16 cellular contexts compared by ENCODE assay signal in the genomic region with DNA sequence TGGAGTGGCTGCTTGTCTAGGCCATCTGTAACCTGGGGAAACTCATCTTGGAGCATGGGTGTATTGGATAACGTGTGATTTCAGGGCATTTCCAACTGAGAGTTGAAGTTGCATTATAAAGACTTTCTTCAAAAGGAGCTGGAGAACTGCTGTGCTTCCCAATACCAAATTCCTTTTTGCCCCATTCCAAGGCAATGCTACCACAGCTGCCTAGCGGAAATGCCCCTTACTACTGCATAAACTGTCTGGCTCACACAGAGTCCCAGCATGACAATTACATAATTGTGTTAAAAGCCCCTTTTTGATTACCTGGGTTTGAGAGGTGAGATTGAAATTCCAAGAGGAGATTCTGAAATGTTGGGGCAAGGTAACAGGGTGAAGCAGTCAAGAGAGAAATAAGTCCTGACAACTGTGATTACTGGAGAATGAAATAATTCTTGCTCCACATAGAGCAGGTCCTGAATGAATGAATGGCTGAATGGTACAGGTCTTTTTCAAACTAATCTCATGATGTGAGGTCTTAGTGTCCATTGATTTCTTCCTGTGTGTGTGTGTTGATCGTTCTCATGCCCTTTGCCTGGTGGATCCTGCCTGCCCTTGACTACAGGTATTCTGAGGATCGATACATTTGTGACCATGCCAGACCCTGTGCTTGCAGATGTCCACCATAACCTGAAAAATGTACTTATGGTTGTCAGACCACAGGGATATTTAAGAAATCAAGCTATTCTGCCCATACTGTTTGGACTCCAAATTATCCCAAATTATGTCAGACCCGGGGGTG.
A peak's percentile ranks its signal among the peaks of the same experiment; 100 is the strongest.
DNase-seq lines count a peak whose midpoint lies in the region; ATAC-seq, FAIRE-seq and TF ChIP-seq lines count a peak whose summit lies in the region.
"Had no signal": no experiment of that assay in that cellular context is flagged by ENCODE, and none has a peak within 500 bp of the region (broad histone marks: within the 10 kb centered on the region; RNA-seq: fewer than 3 reads in every experiment).

No MANE protein-coding gene starts in this region.

- H3K4me1 ChIP-seq in HCT116 (ENCODE audit: control insufficient read depth in 1 of 2, insufficient read depth in 2 of 2, low read length in 2 of 2) (peaks cover 34 to 44% of the 10 kb centered on the region in 2 experiments), iPS-20b (ENCODE audit: insufficient read depth, low read length) (peaks cover 24% of the 10 kb centered on the region; the same call in 1 of the 2 replicates)
- H3K4me1 ChIP-seq: Caco-2 had no signal

- no peak overlapping the region for H3K4me2 ChIP-seq in HCT116 (ENCODE audit: low read length)

- ATAC-seq in HCT116 (no peak), WTC11 (peak; percentile 45)
- ATAC-seq in activated naive CD8-positive, alpha-beta T cell treated with anti-CD3 and anti-CD28 coated beads, Interleukin-2, amount 50 U/mL, for 24 hours, result no peak

- CTCF ChIA-PET in HCT116 (lab: Charles Lee), result no interaction called here
- CTCF ChIA-PET in WTC11 (lab: Charles Lee), result interaction anchor here (0.6 to 1.2 kb wide), 3 partner anchors 19 to 317 kb away, joined by 3 to 4 read pairs (median 3); no protein-coding TSS in a partner anchor

- H3K79me2 ChIP-seq in HCT116 (ENCODE audit: insufficient read depth, low read length), result no peaks in the 10 kb centered on the region

- no peak for DNase-seq in HCT116 (ENCODE audit: low read depth, low spot score)
- no peak for DNase-seq in WTC11 (ENCODE audit: low spot score)
- DNase-seq in neural crest cell (ENCODE audit: low read depth, low spot score), result no peak
- DNase-seq in activated naive CD8-positive, alpha-beta T cell treated with anti-CD3 and anti-CD28 coated beads, Interleukin-2, amount 50 U/mL, for 24 hours, result no peak
- DNase-seq in COR-L47 (lab: John Stamatoyannopoulos, UW), result no peak
- no peak for DNase-seq in HTR-8/SVneo (ENCODE audit: insufficient read length, low spot score)
- DNase-seq: Caco-2; CD4-positive, alpha-beta memory T cell; DMS53; H7; KG1 had no signal

- H3K27ac Mint-ChIP-seq in WTC11 (peak overlapping the region; percentile 3), neural crest cell (ENCODE audit: unreplicated experiment) (peak overlapping the region; percentile 20)
- no peak overlapping the region for H3K27ac Mint-ChIP-seq in activated naive CD8-positive, alpha-beta T cell treated with anti-CD3 and anti-CD28 coated beads, Interleukin-2, amount 50 U/mL, for 24 hours
- H3K27ac Mint-ChIP-seq: B cell; CD4-positive, alpha-beta memory T cell had no signal

- no peak for FAIRE-seq in HTR-8/SVneo (lab: Jason Lieb, UNC)
- FAIRE-seq: A204.1 had no signal

- H3K27ac ChIP-seq in HCT116 (ENCODE audit: low read depth, low read length) (peak overlapping the region; percentile 27; the same call in 1 of the 2 replicates), iPS-20b (ENCODE audit: low read length) (peak overlapping the region; percentile 13)
- H3K27ac ChIP-seq: C4-2B had no signal

- no peak overlapping the region for H3K4me3 ChIP-seq in HCT116 (replicated peaks in 1 of 2; ENCODE audit: low read depth in 1 of 2, low read length in 2 of 2)
- peak overlapping the region; percentile 19; the same call in 1 of the 2 replicates for H3K4me3 ChIP-seq in iPS-20b (ENCODE audit: low read length)

- no peaks in the 10 kb centered on the region for H3K9me3 ChIP-seq in HCT116 (ENCODE audit: control insufficient read depth in 1 of 2, insufficient read depth in 1 of 2, low read depth in 1 of 2, low read length in 2 of 2)
- no peaks in the 10 kb centered on the region for H3K9me3 ChIP-seq in iPS-20b (ENCODE audit: insufficient read depth, low read depth, low read length)
- H3K9me3 ChIP-seq: Caco-2 had no signal

- peak overlapping the region; percentile 22; the same call in 1 of the 2 replicates for H3K4me3 Mint-ChIP-seq in WTC11
- H3K4me3 Mint-ChIP-seq in neural crest cell, result no peak overlapping the region
- no peak overlapping the region for H3K4me3 Mint-ChIP-seq in activated naive CD8-positive, alpha-beta T cell treated with anti-CD3 and anti-CD28 coated beads, Interleukin-2, amount 50 U/mL, for 24 hours
- H3K4me3 Mint-ChIP-seq: B cell; CD4-positive, alpha-beta memory T cell had no signal

- POLR2A ChIA-PET in HCT116 (lab: Charles Lee) (no interaction called here), WTC11 (lab: Charles Lee) (interaction anchor here (0.6 to 0.7 kb wide), 2 partner anchors 71 to 214 kb away, joined by 3 to 5 read pairs; no protein-coding TSS in a partner anchor)

- no peaks in the 10 kb centered on the region for H3K36me3 ChIP-seq in HCT116 (ENCODE audit: control insufficient read depth in 1 of 2, insufficient read depth in 2 of 2, low read length in 2 of 2)
- no peaks in the 10 kb centered on the region for H3K36me3 ChIP-seq in iPS-20b (ENCODE audit: insufficient read depth, low read depth, low read length)

- RAD21 ChIA-PET in HCT116 (lab: Charles Lee; ENCODE audit: low non-redundant PET in 1 of 2, low total read pairs in 2 of 2, uncharacterized antibody in 2 of 2, unreplicated experiment in 2 of 2), result no interaction called here

- TF ChIP-seq CTCF in HCT116 (IDR thresholded peaks at IDR 0.05 in 2 of 3, conservative IDR thresholded peaks at IDR 0.05 in 1 of 3; ENCODE audit: borderline replicate concordance in 1 of 3, insufficient read depth in 1 of 3, low read depth in 2 of 3, low read length in 2 of 3) (no peak), WTC11 (IDR thresholded peaks at IDR 0.05) (no peak), neural crest cell (conservative IDR thresholded peaks at IDR 0.05) (no peak)

- no TSS peak for BruUV-seq in HCT116 (replicated peaks; lab: Mats Ljungman, UMichigan)

- peaks cover 9% of the 10 kb centered on the region for H3K9me3 Mint-ChIP-seq in WTC11
- no peaks in the 10 kb centered on the region for H3K9me3 Mint-ChIP-seq in neural crest cell
- peaks cover 4% of the 10 kb centered on the region for H3K9me3 Mint-ChIP-seq in activated naive CD8-positive, alpha-beta T cell treated with anti-CD3 and anti-CD28 coated beads, Interleukin-2, amount 50 U/mL, for 24 hours

- H3K27me3 ChIP-seq in HCT116 (ENCODE audit: insufficient read depth, low read length), result no peaks in the 10 kb centered on the region
- H3K27me3 ChIP-seq in iPS-20b (ENCODE audit: insufficient read depth, low read length), result no peaks in the 10 kb centered on the region

- no peak for TF ChIP-seq POLR2A in HCT116 (IDR thresholded peaks at IDR 0.05; ENCODE audit: borderline replicate concordance, extremely low read depth, insufficient read depth, insufficient read length)

- no peak for TF ChIP-seq RAD21 in HCT116 (IDR thresholded peaks at IDR 0.05; ENCODE audit: low read depth)

- no peaks in the 10 kb centered on the region for H3K9me2 ChIP-seq in HCT116 (ENCODE audit: insufficient read depth)

- intact Hi-C loops in HCT116 (cut with micrococcal nuclease), result no loop called here

- H3K9ac ChIP-seq in HCT116 (ENCODE audit: low read length) (no peak overlapping the region), iPS-20b (ENCODE audit: low read depth, low read length) (peak overlapping the region; percentile 10; the same call in 1 of the 2 replicates)

- no peak overlapping the region for H2AFZ ChIP-seq in HCT116 (ENCODE audit: low read depth, low read length, poor library complexity, severe bottlenecking)

- H3K27me3 Mint-ChIP-seq in WTC11 (ENCODE audit: low read depth) (no peaks in the 10 kb centered on the region; the same call in 1 of the 2 replicates), neural crest cell (ENCODE audit: low read depth) (peaks cover 3% of the 10 kb centered on the region)
- peaks cover 4% of the 10 kb centered on the region for H3K27me3 Mint-ChIP-seq in activated naive CD8-positive, alpha-beta T cell treated with anti-CD3 and anti-CD28 coated beads, Interleukin-2, amount 50 U/mL, for 24 hours
- H3K27me3 Mint-ChIP-seq: B cell; CD4-positive, alpha-beta memory T cell; IgD-negative memory B cell had no signal

- H4K20me1 ChIP-seq in HCT116 (ENCODE audit: insufficient read depth), result no peaks in the 10 kb centered on the region

- peaks cover 10% of the 10 kb centered on the region for H3K36me3 Mint-ChIP-seq in WTC11
- H3K36me3 Mint-ChIP-seq in neural crest cell (ENCODE audit: low read depth), result no peaks in the 10 kb centered on the region
- H3K36me3 Mint-ChIP-seq in activated naive CD8-positive, alpha-beta T cell treated with anti-CD3 and anti-CD28 coated beads, Interleukin-2, amount 50 U/mL, for 24 hours (ENCODE audit: low read depth), result no peaks in the 10 kb centered on the region
- H3K36me3 Mint-ChIP-seq: CD4-positive, alpha-beta memory T cell had no signal

- H3K4me1 Mint-ChIP-seq in WTC11 (peaks cover 39% of the 10 kb centered on the region), neural crest cell (no peaks in the 10 kb centered on the region)
- H3K4me1 Mint-ChIP-seq in activated naive CD8-positive, alpha-beta T cell treated with anti-CD3 and anti-CD28 coated beads, Interleukin-2, amount 50 U/mL, for 24 hours, result no peaks in the 10 kb centered on the region
- H3K4me1 Mint-ChIP-seq: CD4-positive, alpha-beta memory T cell had no signal

TF ChIP-seq in HCT116, 20 proteins besides CTCF, POLR2A, EP300 and RAD21 (continues in another document):
- TF ChIP-seq SIN3A (IDR thresholded peaks at IDR 0.05; ENCODE audit: low read depth), result no peak
- TF ChIP-seq ELF1 (IDR thresholded peaks at IDR 0.05; ENCODE audit: borderline replicate concordance, low read depth), result no peak
- no peak for TF ChIP-seq SP1 (IDR thresholded peaks at IDR 0.05; ENCODE audit: low read depth)
- TF ChIP-seq TCF7L2 (IDR thresholded peaks at IDR 0.05; ENCODE audit: borderline replicate concordance, extremely low read depth, insufficient read depth, insufficient read length), result no peak
- no peak for TF ChIP-seq SRF (IDR thresholded peaks at IDR 0.05; ENCODE audit: low read depth)
- no peak for TF ChIP-seq YY1 (IDR thresholded peaks at IDR 0.05; ENCODE audit: extremely low read depth, insufficient replicate concordance, low read depth, low read length)
- no peak for TF ChIP-seq EZH2 (IDR thresholded peaks at IDR 0.05)
- no peak for TF ChIP-seq JUND (IDR thresholded peaks at IDR 0.05)
- TF ChIP-seq CBX3 (IDR thresholded peaks at IDR 0.05; ENCODE audit: low read depth), result no peak

TF ChIP-seq in WTC11, 78 proteins besides CTCF, POLR2A, EP300 and RAD21:
- TF ChIP-seq TCF7 (CRISPR knock-in tag; IDR thresholded peaks at IDR 0.05; ENCODE audit: low read depth) (no peak), TEAD1 (CRISPR knock-in tag; IDR thresholded peaks at IDR 0.05) (peak; percentile 67; the same call in 1 of the 2 replicates)
TF ChIP-seq in WTC11: peak in this region for 1.
